8 cellular contexts compared by ENCODE assay signal in the genomic region with DNA sequence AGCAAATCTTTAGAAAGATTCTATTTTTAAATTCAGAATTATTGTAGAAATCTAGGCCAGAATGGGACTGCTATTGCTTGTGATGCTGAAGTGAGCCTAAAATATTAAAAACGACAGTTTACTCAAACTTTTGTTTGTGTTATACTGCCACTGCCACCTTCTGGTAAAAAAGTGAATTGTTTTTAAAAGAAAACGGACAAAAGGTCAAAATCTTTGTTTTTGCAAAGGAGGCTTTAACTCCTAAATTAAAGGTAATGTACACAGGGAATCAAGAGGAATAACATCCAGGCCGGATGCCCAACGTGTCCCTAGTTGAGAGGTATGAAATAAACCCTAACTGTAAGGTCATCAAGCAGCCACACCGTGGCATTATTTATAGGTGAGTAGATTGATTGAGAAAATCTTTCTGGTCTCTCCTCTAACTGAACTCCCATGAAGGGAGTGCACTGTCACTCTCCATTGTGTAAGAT.
DNase-seq lines count a peak whose midpoint lies in the region; ATAC-seq and TF ChIP-seq lines count a peak whose summit lies in the region.

No MANE protein-coding gene starts in this region.

- intact Hi-C loops in tibial artery (cut with DNase I; ENCODE audit: low total_unique reads) = no loop called here

- H3K27ac ChIP-seq in SK-N-SH (ENCODE audit: low read depth in 2 of 2, low read length in 1 of 2) = no peak overlapping the region
- no peak overlapping the region for H3K27ac ChIP-seq in tibial artery

- H3K27me3 ChIP-seq in SK-N-SH (ENCODE audit: insufficient read depth) = no peaks in the 10 kb centered on the region
- H3K27me3 ChIP-seq in tibial artery = no peaks in the 10 kb centered on the region

- no peaks in the 10 kb centered on the region for H3K4me1 ChIP-seq in SK-N-SH (ENCODE audit: control insufficient read depth in 1 of 2, insufficient read depth in 2 of 2, low read depth in 1 of 2, low read length in 1 of 2)
- H3K4me1 ChIP-seq in tibial artery = peaks cover 0 to 7% (median 1%) of the 10 kb centered on the region in 4 donors

- TF ChIP-seq CTCF in SK-N-SH (IDR thresholded peaks at IDR 0.05) (peak; percentile 74), fibroblast of villous mesenchyme (IDR thresholded peaks at IDR 0.05; ENCODE audit: insufficient read depth, low read depth, low read length) (peak; percentile 47), tibial artery (IDR thresholded peaks at IDR 0.05) (peak; percentile 52 to 55)

- H3K4me3 ChIP-seq in SK-N-SH (ENCODE audit: low read depth in 2 of 2, low read length in 1 of 2) (no peak overlapping the region; a peak in 1 of 4 replicates), fibroblast of villous mesenchyme (ENCODE audit: low read depth, low read length) (no peak overlapping the region), tibial artery (no peak overlapping the region)

- DNase-seq in SK-N-SH (peak; percentile 12), OCI-M1 (lab: John Stamatoyannopoulos, UW) (peak; percentile 65), fibroblast of villous mesenchyme (ENCODE audit: low read depth) (peak; percentile 10), tibial artery (no peak)
- no peak for DNase-seq in stimulated activated CD4-positive, alpha-beta T cell treated with anti-CD3 and anti-CD28 coated beads, Interleukin-4, amount 100 ng/mL, for 24 hours

- H3K36me3 ChIP-seq in SK-N-SH (replicated peaks in 1 of 2; ENCODE audit: control insufficient read depth in 1 of 2, insufficient read depth in 2 of 2, low read length in 1 of 2) = no peaks in the 10 kb centered on the region
- H3K36me3 ChIP-seq in tibial artery = no peaks in the 10 kb centered on the region

- no peak overlapping the region for H3K9ac ChIP-seq in SK-N-SH

- WGBS in SK-N-SH (ENCODE audit: low lambda C conversion rate) = 7% methylated on average over 5 of the region's 5 CpGs

- peak; percentile 76 for TF ChIP-seq RAD21 in SK-N-SH (IDR thresholded peaks at IDR 0.05; ENCODE audit: low read length)

- POLR2A ChIA-PET in SK-N-SH (lab: Yijun Ruan, JAX) = no interaction called here

- H3K9me2 ChIP-seq in SK-N-SH = no peaks in the 10 kb centered on the region

- H3F3A ChIP-seq in SK-N-SH (replicated peaks; ENCODE audit: insufficient read depth) = no peaks in the 10 kb centered on the region

- no peaks in the 10 kb centered on the region for H3K9me3 ChIP-seq in SK-N-SH
- H3K9me3 ChIP-seq in tibial artery = no peaks in the 10 kb centered on the region

- no peaks in the 10 kb centered on the region for H3K79me2 ChIP-seq in SK-N-SH (ENCODE audit: insufficient read depth)

- no peak overlapping the region for H3K4me2 ChIP-seq in SK-N-SH

- ATAC-seq in SK-N-SH treated with all-trans-retinoic acid at 6 μM for 48 hours (no peak), esophagus mucosa (no peak), HG02610 (IDR thresholded peaks at IDR 0.05; ENCODE audit: unreplicated experiment) (no peak)

- no peak for TF ChIP-seq EP300 in SK-N-SH (IDR thresholded peaks at IDR 0.05; ENCODE audit: borderline replicate concordance in 1 of 2, low read depth in 1 of 2, low read length in 1 of 2)

- no peaks in the 10 kb centered on the region for H4K20me1 ChIP-seq in SK-N-SH (ENCODE audit: insufficient read depth)

- CTCF ChIA-PET in SK-N-SH (lab: Yijun Ruan, JAX) = interaction anchor here (0.9 to 1.1 kb wide), 2 partner anchors 51 to 1840 kb away, joined by 3 to 4 read pairs; no protein-coding TSS in a partner anchor

- H2AFZ ChIP-seq in SK-N-SH (ENCODE audit: low read depth) = peak overlapping the region; percentile 24; the same call in 1 of the 2 replicates

TF ChIP-seq in SK-N-SH, 30 proteins besides CTCF, POLR2A, EP300 and RAD21:
- no peak for TF ChIP-seq NFIC (IDR thresholded peaks at IDR 0.05; ENCODE audit: borderline replicate concordance)
- TF ChIP-seq IRF3 (IDR thresholded peaks at IDR 0.05; ENCODE audit: low read depth, low read length) = no peak
- TF ChIP-seq JUND (IDR thresholded peaks at IDR 0.05) = no peak
- no peak for TF ChIP-seq FOSL2 (IDR thresholded peaks at IDR 0.05; ENCODE audit: borderline replicate concordance, low read depth)
- peak; percentile 37; the same call in 1 of the 2 replicates for TF ChIP-seq SMC3 (IDR thresholded peaks at IDR 0.05; ENCODE audit: low read depth, low read length)

TF ChIP-seq in SK-N-SH treated with all-trans-retinoic acid at 6 μM for 48 hours, 23 proteins besides CTCF, POLR2A, EP300 and RAD21 (continues in another document):
- TF ChIP-seq ZNF565 (CRISPR knock-in tag; conservative IDR thresholded peaks at IDR 0.05; ENCODE audit: low read depth) (no peak), ZFP30 (CRISPR knock-in tag; IDR thresholded peaks at IDR 0.05) (no peak), SNAI2 (CRISPR knock-in tag; IDR thresholded peaks at IDR 0.05) (no peak), CSDC2 (CRISPR knock-in tag; IDR thresholded peaks at IDR 0.05) (no peak), CSRNP3 (CRISPR knock-in tag; IDR thresholded peaks at IDR 0.05) (no peak), GLIS3 (CRISPR knock-in tag; IDR thresholded peaks at IDR 0.05) (no peak), ISL1 (CRISPR knock-in tag; IDR thresholded peaks at IDR 0.05) (no peak), BACH2 (CRISPR knock-in tag; IDR thresholded peaks at IDR 0.05; ENCODE audit: borderline replicate concordance) (no peak), ZFP3 (CRISPR knock-in tag; IDR thresholded peaks at IDR 0.05) (no peak), ZNF70 (CRISPR knock-in tag; IDR thresholded peaks at IDR 0.05) (no peak), ZNF8 (CRISPR knock-in tag; IDR thresholded peaks at IDR 0.05) (no peak), TCF4 (CRISPR knock-in tag; IDR thresholded peaks at IDR 0.05; ENCODE audit: borderline replicate concordance) (no peak), TOX (CRISPR knock-in tag; IDR thresholded peaks at IDR 0.05; ENCODE audit: borderline replicate concordance) (no peak), RARB (CRISPR knock-in tag; IDR thresholded peaks at IDR 0.05) (no peak), TSHZ2 (CRISPR knock-in tag; IDR thresholded peaks at IDR 0.05) (no peak), ZC3H10 (CRISPR knock-in tag; IDR thresholded peaks at IDR 0.05) (no peak)
- TF ChIP-seq, protein P1, sequence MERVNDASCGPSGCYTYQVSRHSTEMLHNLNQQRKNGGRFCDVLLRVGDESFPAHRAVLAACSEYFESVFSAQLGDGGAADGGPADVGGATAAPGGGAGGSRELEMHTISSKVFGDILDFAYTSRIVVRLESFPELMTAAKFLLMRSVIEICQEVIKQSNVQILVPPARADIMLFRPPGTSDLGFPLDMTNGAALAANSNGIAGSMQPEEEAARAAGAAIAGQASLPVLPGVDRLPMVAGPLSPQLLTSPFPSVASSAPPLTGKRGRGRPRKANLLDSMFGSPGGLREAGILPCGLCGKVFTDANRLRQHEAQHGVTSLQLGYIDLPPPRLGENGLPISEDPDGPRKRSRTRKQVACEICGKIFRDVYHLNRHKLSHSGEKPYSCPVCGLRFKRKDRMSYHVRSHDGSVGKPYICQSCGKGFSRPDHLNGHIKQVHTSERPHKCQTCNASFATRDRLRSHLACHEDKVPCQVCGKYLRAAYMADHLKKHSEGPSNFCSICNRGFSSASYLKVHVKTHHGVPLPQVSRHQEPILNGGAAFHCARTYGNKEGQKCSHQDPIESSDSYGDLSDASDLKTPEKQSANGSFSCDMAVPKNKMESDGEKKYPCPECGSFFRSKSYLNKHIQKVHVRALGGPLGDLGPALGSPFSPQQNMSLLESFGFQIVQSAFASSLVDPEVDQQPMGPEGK (CRISPR knock-in tag; IDR thresholded peaks at IDR 0.05; ENCODE audit: borderline replicate concordance) = no peak

Comparison
In these comparisons a context has a peak if more than half of its experiments do, and no peak if none do; other contexts are left out.
1. DNase-seq: peak in SK-N-SH (single experiment), OCI-M1 (single experiment) and fibroblast of villous mesenchyme (single experiment); none in tibial artery (0 of 2) and stimulated activated CD4-positive, alpha-beta T cell treated with anti-CD3 and anti-CD28 coated beads, Interleukin-4, amount 100 ng/mL, for 24 hours (single experiment).
2. Peak in every context shown above with its lines, with median percentiles within 50 percentile points of each other: CTCF ChIP-seq.